11 cellular contexts compared by ENCODE assay signal in the genomic region with DNA sequence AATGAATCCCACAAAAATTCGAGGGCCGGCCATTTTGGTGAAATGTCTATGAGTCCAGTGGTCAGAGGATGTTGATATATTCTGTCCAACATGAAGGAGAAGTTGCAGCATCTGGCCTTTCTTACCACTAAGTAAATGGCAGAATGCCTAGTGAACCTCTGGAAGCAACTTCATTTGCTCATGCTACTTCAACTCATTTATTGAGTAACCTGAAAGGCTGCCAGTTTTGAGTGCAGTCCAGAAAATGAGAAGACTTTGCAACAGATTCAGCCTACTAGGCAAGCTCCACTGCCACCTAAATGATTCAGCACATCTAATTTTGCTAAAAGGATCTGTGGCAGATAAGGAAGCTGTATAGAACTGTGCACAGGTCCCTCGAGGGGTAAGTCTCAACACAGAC.
DNase-seq lines count a peak whose midpoint lies in the region; ATAC-seq and TF ChIP-seq lines count a peak whose summit lies in the region.
"Had no signal": no experiment of that assay in that cellular context is flagged by ENCODE, and none has a peak within 500 bp of the region (broad histone marks: within the 10 kb centered on the region; RNA-seq: fewer than 3 reads in every experiment).

No MANE protein-coding gene starts in this region.

- BruUV-seq in IMR-90 (replicated peaks; lab: Mats Ljungman, UMichigan): no TSS peak

- no peak overlapping the region for H3K14ac ChIP-seq in IMR-90 (replicated peaks; ENCODE audit: low read depth, low read length)

- CTCF ChIA-PET in AG04450 (lab: Charles Lee) (no interaction called here), IMR-90 (lab: Yijun Ruan, JAX) (no interaction called here)

- no peaks in the 10 kb centered on the region for H3K79me2 ChIP-seq in neural progenitor cell (ENCODE audit: low read depth)

- H2AK9ac ChIP-seq in IMR-90 (replicated peaks; ENCODE audit: low read depth, low read length, poor library complexity): no peak overlapping the region

- H3K9me3 Mint-ChIP-seq in neural progenitor cell: peaks cover 7% of the 10 kb centered on the region

- dilution Hi-C loops in IMR-90 (cut with HindIII; ENCODE audit: low sequenced_read_pairs, unreplicated experiment): no loop called here

- H3K27ac ChIP-seq in AG04450 (ENCODE audit: low read depth, low read length) (peak overlapping the region; percentile 23), IMR-90 (ENCODE audit: insufficient read depth, low read length) (no peak overlapping the region), neural progenitor cell (no peak overlapping the region)

- H3K18ac ChIP-seq in IMR-90 (ENCODE audit: low read depth, low read length): no peak overlapping the region

- H3K27me3 ChIP-seq in AG04450 (ENCODE audit: control insufficient read depth, insufficient read depth, low read length) (peaks cover 5% of the 10 kb centered on the region), IMR-90 (ENCODE audit: control insufficient read depth, insufficient read depth, low read length) (peaks cover 23% of the 10 kb centered on the region), neural progenitor cell (no peaks in the 10 kb centered on the region)

- POLR2A ChIA-PET in AG04450 (lab: Yijun Ruan, JAX) (interaction anchor here (0.6 to 0.9 kb wide), 3 partner anchors 14 to 470 kb away, joined by 3 to 5 read pairs (median 3); no protein-coding TSS in a partner anchor), IMR-90 (lab: Charles Lee; ENCODE audit: unreplicated experiment) (no interaction called here)

- no peak overlapping the region for H3K27ac Mint-ChIP-seq in neural progenitor cell

- H3K4me3 ChIP-seq in AG04450 (ENCODE audit: low read depth, low read length) (no peak overlapping the region), IMR-90 (ENCODE audit: insufficient read depth, low read depth, low read length) (no peak overlapping the region), astrocyte of the cerebellum (ENCODE audit: low read depth, low read length) (no peak overlapping the region), neural progenitor cell (no peak overlapping the region)
- H3K4me3 ChIP-seq: skin epidermis had no signal

- TF ChIP-seq RAD21 in IMR-90 (IDR thresholded peaks at IDR 0.05; ENCODE audit: low read length): no peak

- H3K56ac ChIP-seq in IMR-90 (ENCODE audit: extremely low read depth, insufficient read depth, low read length): no peak overlapping the region

- H3K4me2 ChIP-seq in IMR-90 (ENCODE audit: low read depth, low read length): no peak overlapping the region
- no peak overlapping the region for H3K4me2 ChIP-seq in neural progenitor cell

- no peak overlapping the region for H2BK5ac ChIP-seq in IMR-90 (ENCODE audit: low read depth, low read length, poor library complexity, severe bottlenecking)

- H2AFZ ChIP-seq in IMR-90 (replicated peaks; ENCODE audit: low read length, poor library complexity): no peak overlapping the region
- H2AFZ ChIP-seq in neural progenitor cell (replicated peaks): no peak overlapping the region

- no peak for TF ChIP-seq POLR2A in IMR-90 (IDR thresholded peaks at IDR 0.05; ENCODE audit: low read depth, low read length)

- no peak overlapping the region for H2BK15ac ChIP-seq in IMR-90 (ENCODE audit: low read depth, low read length)

- peaks cover 6% of the 10 kb centered on the region for H3K27me3 Mint-ChIP-seq in neural progenitor cell (ENCODE audit: insufficient read depth, low read depth)

- intact Hi-C loops in IMR-90 (cut with micrococcal nuclease): no loop called here

- peaks cover 6% of the 10 kb centered on the region for H3K4me1 Mint-ChIP-seq in neural progenitor cell

- no peaks in the 10 kb centered on the region for H3K36me3 Mint-ChIP-seq in neural progenitor cell

- no peaks in the 10 kb centered on the region for H3F3A ChIP-seq in neural progenitor cell (ENCODE audit: low read depth)

- no peak overlapping the region for H2AK5ac ChIP-seq in IMR-90 (ENCODE audit: low read depth, low read length)

- H3K79me1 ChIP-seq in IMR-90 (ENCODE audit: low read depth in 1 of 2, low read length in 2 of 2): no peaks in the 10 kb centered on the region

- H3K4me1 ChIP-seq in IMR-90 (ENCODE audit: control insufficient read depth, insufficient read depth, low read length): no peaks in the 10 kb centered on the region; the same call in 1 of the 2 replicates
- peaks cover 4% of the 10 kb centered on the region for H3K4me1 ChIP-seq in neural progenitor cell

- TF ChIP-seq CTCF in AG04450 (IDR thresholded peaks at IDR 0.05; ENCODE audit: low read depth, low read length) (no peak), IMR-90 (conservative IDR thresholded peaks at IDR 0.05; ENCODE audit: low read depth, low read length) (no peak), astrocyte of the cerebellum (IDR thresholded peaks at IDR 0.05; ENCODE audit: low read depth, low read length, missing control alignments) (no peak), neural progenitor cell (IDR thresholded peaks at IDR 0.05) (no peak)

- H4K20me1 ChIP-seq in IMR-90 (ENCODE audit: insufficient read depth, low read length): no peaks in the 10 kb centered on the region
- no peaks in the 10 kb centered on the region for H4K20me1 ChIP-seq in neural progenitor cell (ENCODE audit: low read depth)

- in situ Hi-C loops in IMR-90 (cut with MboI; ENCODE audit: low sequenced_read_pairs): no loop called here
- in situ Hi-C loops in astrocyte of the cerebellum (cut with HindIII; ENCODE audit: low sequenced_read_pairs): no loop called here

- no peaks in the 10 kb centered on the region for H3K9me1 ChIP-seq in IMR-90 (ENCODE audit: insufficient read depth, low read length)

- DNase-seq in AG04450 (ENCODE audit: low read depth, low spot score): peak; percentile 92
- DNase-seq in IMR-90: peak; percentile 89
- DNase-seq in astrocyte of the cerebellum (ENCODE audit: low read depth): peak; percentile 98
- peak; percentile 99 for DNase-seq in iris pigment epithelial cell (ENCODE audit: low read depth)
- DNase-seq in NCI-H69 (lab: John Stamatoyannopoulos, UW): no peak
- no peak for DNase-seq in NCI-H1930 (lab: John Stamatoyannopoulos, UW)
- DNase-seq in neural progenitor cell (ENCODE audit: low spot score): no peak
- DNase-seq: C1 segment of cervical spinal cord, SW 1271 had no signal

- H4K5ac ChIP-seq in IMR-90 (ENCODE audit: low read depth, low read length): no peak overlapping the region

- 71% methylated on average over 2 of the region's 3 CpGs; no CpG with 5 or more reads in 1 of the 2 experiments for WGBS in IMR-90 (ENCODE audit: extremely low coverage in 2 of 2, insufficient read length in 1 of 2), 2 experiments

- H3K9ac ChIP-seq in IMR-90 (ENCODE audit: low read depth, low read length) (no peak overlapping the region), neural progenitor cell (no peak overlapping the region)

- H4K91ac ChIP-seq in IMR-90 (ENCODE audit: insufficient read depth, low read depth, low read length): no peak overlapping the region

- H3K4ac ChIP-seq in IMR-90 (ENCODE audit: low read depth, low read length): no peak overlapping the region

- no peaks in the 10 kb centered on the region for H3K9me3 ChIP-seq in AG04450 (ENCODE audit: control insufficient read depth, insufficient read depth, low read length)
- no peaks in the 10 kb centered on the region for H3K9me3 ChIP-seq in IMR-90 (ENCODE audit: control insufficient read depth, insufficient read depth, low read length)
- H3K9me3 ChIP-seq in neural progenitor cell (ENCODE audit: low read depth): no peaks in the 10 kb centered on the region

- H3K4me3 Mint-ChIP-seq in neural progenitor cell: no peak overlapping the region

- peak; percentile 68 for ATAC-seq in IMR-90 (ENCODE audit: low read depth)
- ATAC-seq in GM18519 (IDR thresholded peaks at IDR 0.05; ENCODE audit: low FRiP score, unreplicated experiment): no peak

- H3K36me3 ChIP-seq in IMR-90 (ENCODE audit: control insufficient read depth, insufficient read depth, low read length) (no peaks in the 10 kb centered on the region), neural progenitor cell (no peaks in the 10 kb centered on the region)

- H4K8ac ChIP-seq in IMR-90 (ENCODE audit: low read depth in 2 of 2, low read length in 2 of 2): no peak overlapping the region

- no peak overlapping the region for H3K23ac ChIP-seq in IMR-90 (ENCODE audit: low read depth, low read length)

- H2BK120ac ChIP-seq in IMR-90 (ENCODE audit: low read depth, low read length): no peak overlapping the region

- no peak overlapping the region for H2BK20ac ChIP-seq in IMR-90 (ENCODE audit: low read depth, low read length)

TF ChIP-seq in IMR-90, 13 proteins besides CTCF, POLR2A, EP300 and RAD21:
- TF ChIP-seq RFX5 (IDR thresholded peaks at IDR 0.05; ENCODE audit: low read depth, low read length) (no peak), SMC3 (IDR thresholded peaks at IDR 0.05; ENCODE audit: low read depth, low read length) (no peak), CEBPB (IDR thresholded peaks at IDR 0.05; ENCODE audit: low read depth, low read length) (0 out of 2 replicates have a peak, but pooled peaks have one; percentile 22), BHLHE40 (IDR thresholded peaks at IDR 0.05; ENCODE audit: low read depth, low read length) (no peak), MAFK (IDR thresholded peaks at IDR 0.05; ENCODE audit: low read depth, low read length) (no peak), CHD1 (IDR thresholded peaks at IDR 0.05; ENCODE audit: low read depth, low read length) (no peak), NFE2L2 (IDR thresholded peaks at IDR 0.05; ENCODE audit: low read depth, low read length) (peak; percentile 54; the same call in 1 of the 2 replicates), MAZ (IDR thresholded peaks at IDR 0.05; ENCODE audit: borderline replicate concordance, low read depth, low read length) (no peak), RCOR1 (IDR thresholded peaks at IDR 0.05; ENCODE audit: insufficient replicate concordance, low read length) (no peak)

Comparison
In these comparisons a context has a peak if more than half of its experiments do, and no peak if none do; other contexts are left out.
1. DNase-seq: peak in AG04450 (single experiment), IMR-90 (single experiment), astrocyte of the cerebellum (single experiment) and iris pigment epithelial cell (single experiment); none in NCI-H69 (single experiment), NCI-H1930 (0 of 2) and neural progenitor cell (single experiment).